ENCODE assay signal across 8 cellular contexts in genomic region chr9:136686794-136687711, GRCh38. TPM values are rescaled to one million over a fixed set of nuclear protein-coding genes. Genes with fewer than 3 reads are reported as not detected.
DNase-seq lines count a peak whose midpoint lies in the region; ATAC-seq and TF ChIP-seq lines count a peak whose summit lies in the region.

AGPAT2 (minus strand) TSS chr9:136687457; CDS start chr9:136687357, 100 bp downstream.

- DNase-seq in NT2/D1 (ENCODE audit: low read depth, low spot score) = no peak
- peak; percentile 53 for DNase-seq in activated T-cell treated with anti-CD3 and anti-CD28 coated beads for 4 hours
- DNase-seq in natural killer cell = peak; percentile 39

- H3K9me3 Mint-ChIP-seq in natural killer cell = no peaks in the 10 kb centered on the region

- TF ChIP-seq CTCF in natural killer cell (IDR thresholded peaks at IDR 0.05) (no peak), subcutaneous adipose tissue (IDR thresholded peaks at IDR 0.05; ENCODE audit: low read depth) (no peak)

- H3K4me1 Mint-ChIP-seq in natural killer cell = peaks cover 7 to 9% of the 10 kb centered on the region in 2 donors

- ATAC-seq in GM18505 (IDR thresholded peaks at IDR 0.05; ENCODE audit: unreplicated experiment) = peak; percentile 62
- ATAC-seq in HG03159 (IDR thresholded peaks at IDR 0.05; ENCODE audit: unreplicated experiment) = peak; percentile 62
- peak; percentile 77 for ATAC-seq in esophagus mucosa
- peak; percentile 82 to 91 (median 85) for ATAC-seq in natural killer cell
- ATAC-seq in HG03135 (IDR thresholded peaks at IDR 0.05; ENCODE audit: unreplicated experiment) = no peak

- TF ChIP-seq POLR2A in GM18505 (IDR thresholded peaks at IDR 0.05; ENCODE audit: borderline replicate concordance, extremely low read depth, insufficient read depth, insufficient read length) = peak; percentile 59

- intact Hi-C loops in natural killer cell (cut with micrococcal nuclease) = no loop called here

- H3K9me3 ChIP-seq in NT2/D1 (ENCODE audit: insufficient read depth, low read length) = no peaks in the 10 kb centered on the region

- H3K36me3 ChIP-seq in NT2/D1 (ENCODE audit: insufficient read depth, insufficient read length, low read length) = peaks cover 4% of the 10 kb centered on the region

- peak within 1 kb of the TSS; percentile 76 for H3K4me3 ChIP-seq in NT2/D1 (ENCODE audit: insufficient read length, low read depth)

- H3K36me3 Mint-ChIP-seq in natural killer cell = no peaks in the 10 kb centered on the region

- peak within 1 kb of the TSS; percentile 93 for H3K9ac ChIP-seq in NT2/D1 (ENCODE audit: insufficient read length, low read depth)

- peak within 1 kb of the TSS in 1 of 2 donors; percentile 16 for H3K27ac Mint-ChIP-seq in natural killer cell

- H3K27me3 Mint-ChIP-seq in natural killer cell (ENCODE audit: low read depth in 2 of 2) = no peaks in the 10 kb centered on the region

- H3K4me3 Mint-ChIP-seq in natural killer cell = peak within 1 kb of the TSS; percentile 84

- peaks cover 33% of the 10 kb centered on the region for H3K27me3 ChIP-seq in NT2/D1 (ENCODE audit: insufficient read depth, insufficient read length)

- H3K4me1 ChIP-seq in NT2/D1 (ENCODE audit: insufficient read depth, insufficient read length) = peaks cover 54% of the 10 kb centered on the region

RNA-seq across cellular contexts. Expression of gene AGPAT2, which starts in this region (rescaled TPM):
- 91.7 TPM for total RNA-seq in esophagus mucosa
- 10 to 100 TPM; 10.3 to 19.4 (median 12.0) TPM for total RNA-seq in natural killer cell
- 1,000 to 10,000 TPM in 1 of 4 donors, 100 to 1,000 TPM in 3; 300 to 1,989 (median 392) TPM for total RNA-seq in subcutaneous adipose tissue
